Comparison of ENCODE assay signal across 7 cellular contexts in genomic region chr22:19974935-19975706, GRCh38. TPM values are rescaled to one million over a fixed set of nuclear protein-coding genes. Genes with fewer than 3 reads are reported as not detected.
DNase-seq lines count a peak whose midpoint lies in the region.

No MANE protein-coding gene starts in this region.

- H3K27ac ChIP-seq in mesendoderm (ENCODE audit: low read depth, low read length), result peak overlapping the region; percentile 10

- H3K27me3 ChIP-seq in mesendoderm (ENCODE audit: insufficient read depth, low read length, poor library complexity), result no peaks in the 10 kb centered on the region

- no peaks in the 10 kb centered on the region for H3K79me1 ChIP-seq in mesendoderm (ENCODE audit: low read length)

- H3K18ac ChIP-seq in mesendoderm (ENCODE audit: low read length), result no peak overlapping the region

- H3K36me3 ChIP-seq in mesendoderm (ENCODE audit: control insufficient read depth, insufficient read depth, low read length), result peaks cover 4% of the 10 kb centered on the region

- H2BK5ac ChIP-seq in mesendoderm (ENCODE audit: low read length), result no peak overlapping the region

- no peak overlapping the region for H3K23ac ChIP-seq in mesendoderm (ENCODE audit: low read length)

- H2BK120ac ChIP-seq in mesendoderm (ENCODE audit: low read depth, low read length), result no peak overlapping the region

- H3K9ac ChIP-seq in mesendoderm (ENCODE audit: low read length), result no peak overlapping the region

- H3K4me1 ChIP-seq in mesendoderm (ENCODE audit: control insufficient read depth, low read depth, low read length), result peaks cover 8% of the 10 kb centered on the region

- no peak overlapping the region for H3K4me2 ChIP-seq in mesendoderm (ENCODE audit: low read length)

- H4K5ac ChIP-seq in mesendoderm (ENCODE audit: low read length), result no peak overlapping the region

- H3K4ac ChIP-seq in mesendoderm (ENCODE audit: low read depth, low read length), result no peak overlapping the region

- no peak overlapping the region for H2AK5ac ChIP-seq in mesendoderm (ENCODE audit: low read length)

- DNase-seq in DMS53 treated with DMSO at 0.1 percent for 48 hours (lab: John Stamatoyannopoulos, UW; ENCODE audit: unreplicated experiment), result peak; percentile 7
- peak; percentile 49 for DNase-seq in HT-29 (ENCODE audit: low spot score)
- peak; percentile 46 for DNase-seq in UCSD-AML1 (lab: John Stamatoyannopoulos, UW; ENCODE audit: unreplicated experiment)
- peak; percentile 41 for DNase-seq in mesendoderm
- DNase-seq in CD1c-positive myeloid dendritic cell (ENCODE audit: extremely low spot score), result no peak
- DNase-seq in EL, result no peak
- no peak for DNase-seq in NCI-H446 treated with DMSO at 0.1 percent for 48 hours (lab: John Stamatoyannopoulos, UW)

- H4K8ac ChIP-seq in mesendoderm (ENCODE audit: low read depth, low read length), result no peak overlapping the region

- whole genome bisulfite sequencing in mesendoderm (ENCODE audit: extremely low coverage, insufficient coverage, low lambda C conversion rate), result no CpG with 5 or more reads among the region's 13 CpGs

- H3K4me3 ChIP-seq in mesendoderm (ENCODE audit: low read length), result no peak overlapping the region

- H2BK15ac ChIP-seq in mesendoderm (replicated peaks; ENCODE audit: low read depth), result no peak overlapping the region

- H3K79me2 ChIP-seq in mesendoderm (ENCODE audit: control insufficient read depth, insufficient read depth, low read length), result no peaks in the 10 kb centered on the region

- peak overlapping the region; percentile 44 for H3K56ac ChIP-seq in mesendoderm (ENCODE audit: low read length)

RNA-seq across cellular contexts. Expression of gene TXNRD2, which starts 33.5 kb away (rescaled TPM):
- total RNA-seq in HT-29 (2014; rRNA removed; shearing (Covaris generic)), result 88.4 and 95.8 TPM in 2 replicates
- 20.1 TPM for polyA plus RNA-seq in mesendoderm (2013, experiment 1 of 2)
- 22.6 TPM for polyA plus RNA-seq in mesendoderm (2013, experiment 2 of 2)

RNA-seq across cellular contexts. Expression of gene COMT, which starts 33.5 kb away (rescaled TPM):
- 665 and 669 TPM in 2 replicates for total RNA-seq in HT-29 (2014; rRNA removed; shearing (Covaris generic))
- polyA plus RNA-seq in mesendoderm (2013, experiment 1 of 2), result 11.0 TPM
- 10.7 TPM for polyA plus RNA-seq in mesendoderm (2013, experiment 2 of 2)

RNA-seq across cellular contexts. Expression of gene ARVCF, which starts 41.5 kb away (rescaled TPM):
- total RNA-seq in HT-29 (2014; rRNA removed; shearing (Covaris generic)), result 211 and 219 TPM in 2 replicates
- polyA plus RNA-seq in mesendoderm (2013, experiment 1 of 2), result 9.4 TPM
- 9.6 TPM for polyA plus RNA-seq in mesendoderm (2013, experiment 2 of 2)

RNA-seq across cellular contexts. Expression of gene TANGO2, which starts 45.8 kb away (rescaled TPM):
- 71.9 and 88.2 TPM in 2 replicates for total RNA-seq in HT-29 (2014; rRNA removed; shearing (Covaris generic))
- 5.3 TPM for polyA plus RNA-seq in mesendoderm (2013, experiment 1 of 2)
- polyA plus RNA-seq in mesendoderm (2013, experiment 2 of 2), result 4.2 TPM

Comparison
In these comparisons a context has a peak if more than half of its experiments do, and no peak if none do; other contexts are left out.
1. DNase-seq: peak in DMS53 treated with DMSO at 0.1 percent for 48 hours (single experiment), HT-29 (single experiment), UCSD-AML1 (single experiment) and mesendoderm (single experiment); none in CD1c-positive myeloid dendritic cell (single experiment), EL (single experiment) and NCI-H446 treated with DMSO at 0.1 percent for 48 hours (single experiment).